In the genomic region with DNA sequence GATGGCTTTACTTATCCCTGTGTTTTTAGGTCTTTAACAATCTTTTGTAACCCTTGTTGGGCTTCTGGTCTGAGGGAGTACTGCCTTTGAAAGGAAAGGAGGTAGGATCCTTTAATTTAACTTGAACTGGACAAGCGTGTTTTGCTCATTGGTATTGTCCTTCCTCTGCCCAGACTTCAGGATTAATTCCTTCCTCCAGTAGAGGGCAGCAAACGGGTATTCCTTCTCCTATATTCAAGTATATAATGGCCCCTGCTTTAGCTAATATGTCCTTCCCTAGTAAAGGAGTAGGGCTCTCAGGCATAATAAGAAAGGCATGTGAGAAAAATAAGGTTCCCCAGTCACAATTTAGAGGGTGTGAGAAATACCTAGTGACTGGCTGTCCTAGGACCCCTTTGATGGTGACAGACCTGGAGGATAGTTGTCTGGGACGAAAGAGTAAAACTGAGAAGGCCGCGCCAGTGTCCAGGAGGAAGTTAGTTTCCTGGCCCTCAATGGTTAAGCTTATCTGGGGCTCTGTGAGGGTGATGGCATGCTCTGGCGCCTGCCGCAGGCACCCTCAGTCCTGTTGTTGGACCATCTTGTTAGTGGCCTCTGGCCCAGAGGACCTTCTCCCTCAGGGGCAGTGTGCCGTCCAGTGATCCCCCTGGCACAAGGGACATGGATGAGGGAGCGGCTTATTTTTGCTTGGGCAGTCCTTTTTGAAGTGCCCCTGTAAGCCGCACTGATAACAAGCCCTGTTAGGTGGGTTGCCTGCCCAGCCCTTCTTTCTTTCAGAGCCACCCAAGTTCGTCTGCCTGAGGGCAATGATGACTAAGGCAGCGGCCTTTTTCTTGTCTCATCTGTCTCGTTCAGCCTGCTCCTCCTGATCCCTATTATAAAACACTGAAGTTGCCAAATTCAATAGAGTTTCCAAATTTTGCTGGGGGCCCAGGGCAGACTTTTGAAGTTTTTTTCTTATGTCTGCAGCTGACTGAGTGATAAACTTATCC, we compare ENCODE assay signal across 1 cellular context.
TF ChIP-seq lines count a peak whose summit lies in the region.

No MANE protein-coding gene starts in this region.

TF ChIP-seq in HCT116, 20 proteins besides CTCF, POLR2A, EP300 and RAD21:
- TF ChIP-seq, protein P1, sequence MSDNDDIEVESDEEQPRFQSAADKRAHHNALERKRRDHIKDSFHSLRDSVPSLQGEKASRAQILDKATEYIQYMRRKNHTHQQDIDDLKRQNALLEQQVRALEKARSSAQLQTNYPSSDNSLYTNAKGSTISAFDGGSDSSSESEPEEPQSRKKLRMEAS (IDR thresholded peaks at IDR 0.05): no peak
- no peak for TF ChIP-seq FOSL1 (IDR thresholded peaks at IDR 0.05; ENCODE audit: low read depth)
